8 cellular contexts compared by ENCODE assay signal in the genomic region with DNA sequence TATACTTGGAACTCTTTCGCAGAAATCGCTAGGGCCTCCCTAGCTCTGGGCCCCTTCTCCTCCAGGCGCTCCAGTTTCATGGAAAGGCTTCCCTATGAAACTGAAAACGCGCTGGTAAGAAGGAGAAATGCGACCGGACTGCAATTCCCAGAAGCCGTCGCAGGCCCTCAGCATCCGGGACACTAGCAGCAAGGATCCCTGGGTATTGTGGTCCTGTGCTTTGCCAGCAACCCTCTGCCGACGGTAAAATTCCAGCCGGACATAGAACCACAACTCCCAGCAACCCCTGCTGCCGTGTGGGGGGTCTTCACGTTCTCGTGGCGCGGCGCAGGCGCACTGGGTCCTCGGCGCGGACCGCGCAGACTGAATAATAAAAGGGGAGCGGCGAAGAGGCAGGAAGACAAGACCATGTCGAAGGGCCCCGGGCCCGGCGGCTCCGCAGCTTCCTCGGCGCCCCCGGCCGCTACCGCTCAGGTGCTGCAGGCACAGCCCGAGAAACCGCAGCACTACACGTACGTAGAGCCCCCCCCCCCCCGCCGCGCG. TPM values are rescaled to one million over a fixed set of nuclear protein-coding genes. Genes with fewer than 3 reads are reported as not detected.
DNase-seq lines count a peak whose midpoint lies in the region; TF ChIP-seq lines count a peak whose summit lies in the region.

A gene with protein sequence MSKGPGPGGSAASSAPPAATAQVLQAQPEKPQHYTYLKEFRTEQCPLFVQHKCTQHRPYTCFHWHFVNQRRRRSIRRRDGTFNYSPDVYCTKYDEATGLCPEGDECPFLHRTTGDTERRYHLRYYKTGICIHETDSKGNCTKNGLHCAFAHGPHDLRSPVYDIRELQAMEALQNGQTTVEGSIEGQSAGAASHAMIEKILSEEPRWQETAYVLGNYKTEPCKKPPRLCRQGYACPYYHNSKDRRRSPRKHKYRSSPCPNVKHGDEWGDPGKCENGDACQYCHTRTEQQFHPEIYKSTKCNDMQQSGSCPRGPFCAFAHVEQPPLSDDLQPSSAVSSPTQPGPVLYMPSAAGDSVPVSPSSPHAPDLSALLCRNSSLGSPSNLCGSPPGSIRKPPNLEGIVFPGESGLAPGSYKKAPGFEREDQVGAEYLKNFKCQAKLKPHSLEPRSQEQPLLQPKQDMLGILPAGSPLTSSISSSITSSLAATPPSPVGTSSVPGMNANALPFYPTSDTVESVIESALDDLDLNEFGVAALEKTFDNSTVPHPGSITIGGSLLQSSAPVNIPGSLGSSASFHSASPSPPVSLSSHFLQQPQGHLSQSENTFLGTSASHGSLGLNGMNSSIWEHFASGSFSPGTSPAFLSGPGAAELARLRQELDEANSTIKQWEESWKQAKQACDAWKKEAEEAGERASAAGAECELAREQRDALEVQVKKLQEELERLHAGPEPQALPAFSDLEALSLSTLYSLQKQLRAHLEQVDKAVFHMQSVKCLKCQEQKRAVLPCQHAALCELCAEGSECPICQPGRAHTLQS (plus strand): TSS at position 334 of the 543 bp plus-strand sequence. CDS start 75 bp downstream, at position 409.

- H3K36me3 ChIP-seq in esophagus muscularis mucosa (no peaks in the 10 kb centered on the region), muscle layer of colon (ENCODE audit: insufficient read depth, low read length) (no peaks in the 10 kb centered on the region)

- DNase-seq in DMS53 (lab: John Stamatoyannopoulos, UW) (peak; percentile 99), H4 (ENCODE audit: low spot score) (peak; percentile 99), LNCaP clone FGC (ENCODE audit: low read depth) (peak; percentile 99), RPMI7951 (ENCODE audit: low read depth) (peak; percentile 99), activated T-helper 1 cell treated with Interleukin-2 at 50 U/mL for 16 hours (ENCODE audit: low read depth) (peak; percentile 90), esophagus muscularis mucosa (ENCODE audit: extremely low spot score) (peak; percentile 99)
- DNase-seq in stimulated activated CD8-positive, alpha-beta memory T cell treated with anti-CD3 and anti-CD28 coated beads, Interleukin-4, amount 100 ng/mL, for 48 hours, result peak; percentile 95

- peak within 1 kb of the TSS; percentile 96 to 99 (median 98) for H3K27ac ChIP-seq in esophagus muscularis mucosa (replicated peaks in 1 of 4)
- peak within 1 kb of the TSS; percentile 96 for H3K27ac ChIP-seq in muscle layer of colon (ENCODE audit: low read depth, low read length)

- H3K4me1 ChIP-seq in esophagus muscularis mucosa, result peaks cover 28 to 63% (median 52%) of the 10 kb centered on the region in 4 donors
- peaks cover 39% of the 10 kb centered on the region for H3K4me1 ChIP-seq in muscle layer of colon (ENCODE audit: insufficient read depth, low read length)

- H3K4me3 ChIP-seq in LNCaP clone FGC (ENCODE audit: low read depth, low read length) (peak within 1 kb of the TSS; percentile 58), esophagus muscularis mucosa (peak within 1 kb of the TSS; percentile 73 to 83 (median 78)), muscle layer of colon (ENCODE audit: low read depth in 1 of 2, low read length in 2 of 2) (peak within 1 kb of the TSS; percentile 57 to 88)

- H3K9ac ChIP-seq in muscle layer of colon (ENCODE audit: low read length), result peak within 1 kb of the TSS; percentile 81

- intact Hi-C loops in esophagus muscularis mucosa (cut with DNase I), result no loop called here

- no peak for TF ChIP-seq EP300 in esophagus muscularis mucosa (IDR thresholded peaks at IDR 0.05)

- no peak for TF ChIP-seq POLR2A in esophagus muscularis mucosa (IDR thresholded peaks at IDR 0.05; ENCODE audit: low read depth)

- TF ChIP-seq CTCF in LNCaP clone FGC (IDR thresholded peaks at IDR 0.05; ENCODE audit: control insufficient read depth, extremely low read depth, insufficient read depth), result no peak
- TF ChIP-seq CTCF in esophagus muscularis mucosa (IDR thresholded peaks at IDR 0.05), result peak in 1 of 3 experiments; percentile 29

- H3K27me3 ChIP-seq in esophagus muscularis mucosa, result no peaks in the 10 kb centered on the region
- H3K27me3 ChIP-seq in muscle layer of colon (ENCODE audit: control insufficient read depth in 1 of 2, insufficient read depth in 2 of 2, low read length in 2 of 2), result no peaks in the 10 kb centered on the region

- 0% methylated on average over 20 of the region's 45 CpGs for WGBS in esophagus muscularis mucosa

- H3K9me3 ChIP-seq in esophagus muscularis mucosa (no peaks in the 10 kb centered on the region), muscle layer of colon (ENCODE audit: low read length) (no peaks in the 10 kb centered on the region)

RNA-seq across cellular contexts. Expression of the gene that starts here (rescaled TPM):
- total RNA-seq in H4 (2014; rRNA removed; shearing (Covaris generic)), result 24.0 and 29.6 TPM in 2 replicates
- 15.6 and 16.0 TPM in 2 replicates for total RNA-seq in RPMI7951 (2014; rRNA removed; shearing (Covaris generic))
- total RNA-seq in esophagus muscularis mucosa, result 10 to 100 TPM; 18.0 to 23.7 (median 20.0) TPM

Comparison
In these comparisons a context has a peak if more than half of its experiments do, and no peak if none do; other contexts are left out.
1. Peak in every context shown above with its lines: DNase-seq, H3K4me3 ChIP-seq and H3K27ac ChIP-seq.